Comparison of ENCODE assay signal across 8 cellular contexts in genomic region chr17:65294184-65294719, GRCh38.
DNase-seq lines count a peak whose midpoint lies in the region; ATAC-seq and TF ChIP-seq lines count a peak whose summit lies in the region.

No MANE protein-coding gene starts in this region.

- H3K9me3 ChIP-seq in right lobe of liver, result no peaks in the 10 kb centered on the region

- intact Hi-C loops in right lobe of liver (cut with DNase I), result no loop called here

- peak; percentile 61 for TF ChIP-seq CTCF in coronary artery (IDR thresholded peaks at IDR 0.05)
- TF ChIP-seq CTCF in right lobe of liver (IDR thresholded peaks at IDR 0.05), result peak; percentile 70 to 81 (median 75)

- no peaks in the 10 kb centered on the region for H3K27me3 ChIP-seq in right lobe of liver

- H3K27ac ChIP-seq in coronary artery, result no peak overlapping the region
- no peak overlapping the region for H3K27ac ChIP-seq in right lobe of liver

- TF ChIP-seq POLR2A in right lobe of liver (IDR thresholded peaks at IDR 0.05), result no peak

- WGBS in right lobe of liver (ENCODE audit: insufficient coverage, low coverage, low lambda C conversion rate, missing lambda C conversion rate), result 12% methylated on average over 7 of the region's 10 CpGs

- H3K4me3 ChIP-seq in coronary artery (no peak overlapping the region), right lobe of liver (no peak overlapping the region)

- H3K4me1 ChIP-seq in right lobe of liver, result no peaks in the 10 kb centered on the region

- DNase-seq in ELF-1 (ENCODE audit: low read depth, low spot score) (peak; percentile 90), NCI-H345 (lab: John Stamatoyannopoulos, UW) (peak; percentile 55), coronary artery (ENCODE audit: low spot score) (no peak), right lobe of liver (peak; percentile 38 to 61 (median 55))
- peak; percentile 74 for DNase-seq in activated CD4-positive, alpha-beta T cell treated with anti-CD3 and anti-CD28 coated beads for 48 hours
- DNase-seq in stimulated activated CD4-positive, alpha-beta T cell treated with anti-CD3 and anti-CD28 coated beads, TNF-alpha, amount 100 ng/mL, for 1 hour (ENCODE audit: low read depth in 3 of 3, low spot score in 1 of 3), result peak; percentile 12 to 41 (median 20)

- H3K36me3 ChIP-seq in right lobe of liver, result no peaks in the 10 kb centered on the region

- ATAC-seq in HG02973 (IDR thresholded peaks at IDR 0.05; ENCODE audit: unreplicated experiment) (peak; percentile 59), right lobe of liver (peak; percentile 91 to 95 (median 94)), HG02970 (IDR thresholded peaks at IDR 0.05; ENCODE audit: low FRiP score, unreplicated experiment) (no peak)
